In genomic region chrY:18034864-18035263, GRCh38 we compare ENCODE assay signal across 15 cellular contexts. TPM values are rescaled to one million over a fixed set of nuclear protein-coding genes. Genes with fewer than 3 reads are reported as not detected.
"Had no signal": no experiment of that assay in that cellular context is flagged by ENCODE, and none has a peak within 500 bp of the region (broad histone marks: within the 10 kb centered on the region; RNA-seq: fewer than 3 reads in every experiment).

No MANE protein-coding gene starts in this region.

RNA-seq across cellular contexts. Expression of gene CDY2A, which starts 9.3 kb away (rescaled TPM):
- total RNA-seq: activated B cell treated with CpG ODN at 0.5 μM for 24 hours; activated CD4-positive, alpha-beta memory T cell treated with anti-CD3 and anti-CD28 coated beads for 36 hours; activated CD4-positive, alpha-beta memory T cell treated with anti-CD3 and anti-CD28 coated beads, Interleukin-2, amount 10 ng/mL, durations not matched to agents 7 days and 5 days; activated CD4-positive, alpha-beta T cell treated with anti-CD3 and anti-CD28 coated beads for 36 hours; activated CD4-positive, alpha-beta T cell treated with anti-CD3 and anti-CD28 coated beads, Interleukin-2, amount 10 ng/mL, durations not matched to agents 24 days and 14 days; activated CD4-positive, alpha-beta T cell treated with anti-CD3 and anti-CD28 coated beads, Interleukin-2, amount 10 ng/mL, durations not matched to agents 7 days and 5 days; activated CD8-positive, alpha-beta memory T cell treated with anti-CD3 and anti-CD28 coated beads for 36 hours; activated CD8-positive, alpha-beta memory T cell treated with anti-CD3 and anti-CD28 coated beads, Interleukin-2, amount 10 ng/mL, durations not matched to agents 7 days and 5 days; activated CD8-positive, alpha-beta T cell treated with anti-CD3 and anti-CD28 coated beads for 36 hours; activated CD8-positive, alpha-beta T cell treated with anti-CD3 and anti-CD28 coated beads, Interleukin-2, amount 10 ng/mL, durations not matched to agents 7 days and 5 days; T-cell; T-helper 1 cell treated with Interleukin-12 subunit alpha and Interleukin-12 subunit beta and Interleukin-4 antibody, amounts not matched to agents 30 ng/mL and 1 ng/mL, for 36 hours; T-helper 17 cell; T-helper 2 cell treated with Interferon-gamma antibody and Interleukin-4, amounts not matched to agents 100 ng/mL and 5 ng/mL, for 36 hours; WTC11 had no signal
